12 cellular contexts compared by ENCODE assay signal in the genomic region with DNA sequence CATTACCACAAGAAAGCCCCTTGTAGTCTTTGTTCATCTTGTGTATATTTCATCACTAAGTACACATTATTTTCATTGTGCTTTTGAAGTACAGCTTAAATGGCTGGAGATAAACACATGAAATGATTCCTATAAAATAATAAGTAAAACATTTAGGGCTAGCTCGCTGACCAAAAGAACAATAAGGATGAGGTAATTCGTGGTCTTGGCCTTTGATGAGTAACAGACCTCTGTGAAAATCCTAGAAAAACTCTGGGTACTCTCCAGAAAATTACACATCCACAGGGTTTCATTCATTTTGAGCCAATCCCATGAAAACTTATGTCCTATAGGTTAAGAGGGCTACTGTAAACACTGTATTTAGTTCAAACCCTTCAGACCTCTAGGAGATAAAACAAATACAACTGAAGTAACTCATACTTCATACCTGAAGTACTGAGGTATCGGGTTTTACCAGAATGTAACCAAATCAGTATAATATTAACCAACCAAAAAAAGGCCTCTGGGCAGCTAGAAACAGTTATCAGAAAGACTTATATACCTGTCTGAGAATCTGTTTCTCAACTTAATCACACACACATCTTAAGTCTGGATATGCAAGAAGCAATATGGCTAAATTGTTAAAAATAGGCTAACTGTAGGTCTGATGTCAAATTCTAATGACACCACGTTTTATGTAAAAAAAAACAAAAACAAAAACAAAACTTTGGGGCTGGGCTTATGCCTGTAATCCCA. TPM values are rescaled to one million over a fixed set of nuclear protein-coding genes. Genes with fewer than 3 reads are reported as not detected.
DNase-seq lines count a peak whose midpoint lies in the region; ATAC-seq and TF ChIP-seq lines count a peak whose summit lies in the region.
"Had no signal": no experiment of that assay in that cellular context is flagged by ENCODE, and none has a peak within 500 bp of the region (broad histone marks: within the 10 kb centered on the region; RNA-seq: fewer than 3 reads in every experiment).

No MANE protein-coding gene starts in this region.

- H3K4me3 ChIP-seq in MG63 = no peak overlapping the region
- H3K4me3 ChIP-seq in brain microvascular endothelial cell (ENCODE audit: low read depth, low read length) = no peak overlapping the region
- H3K4me3 ChIP-seq in mesenchymal stem cell (ENCODE audit: insufficient read depth in 1 of 2, low read depth in 1 of 2, low read length in 2 of 2) = no peak overlapping the region
- H3K4me3 ChIP-seq: SJSA1 had no signal

- intact Hi-C loops in CD4-positive, alpha-beta T cell (cut with DNase I, micrococcal nuclease) = no loop called here

- DNase-seq in CD4-positive, alpha-beta T cell = no peak
- peak; percentile 10 for DNase-seq in MG63
- DNase-seq in brain microvascular endothelial cell = peak; percentile 64
- peak; percentile 47 for DNase-seq in mesenchymal stem cell
- DNase-seq in stimulated activated CD4-positive, alpha-beta T cell treated with anti-CD3 and anti-CD28 coated beads, Interleukin-12 subunit alpha, Interleukin-12 subunit beta, amount 100 ng/mL, for 4 hours = no peak
- DNase-seq in germinal center (ENCODE audit: low spot score) = no peak
- DNase-seq in NCI-H1417 treated with DMSO at 0.1 percent for 48 hours (lab: John Stamatoyannopoulos, UW) = no peak
- DNase-seq in H4 (ENCODE audit: low spot score) = no peak
- DNase-seq: DMS 273 treated with DMSO at 0.1 percent for 48 hours; stimulated activated naive CD4-positive, alpha-beta T cell treated with Interleukin-2 at 50 U/mL for 16 hours had no signal

- in situ Hi-C loops in brain microvascular endothelial cell (cut with HindIII; ENCODE audit: low pct_ligation_motif_present, low sequenced_read_pairs) = no loop called here

- no peak overlapping the region for H2BK12ac ChIP-seq in mesenchymal stem cell (ENCODE audit: low read length in 2 of 2)

- no peak overlapping the region for H4K8ac ChIP-seq in mesenchymal stem cell (ENCODE audit: low read length)

- no peaks in the 10 kb centered on the region for H3K4me1 Mint-ChIP-seq in CD4-positive, alpha-beta T cell (ENCODE audit: low read depth)

- ATAC-seq in CD4-positive, alpha-beta T cell (ENCODE audit: poor library complexity) = no peak
- ATAC-seq: activated CD4-positive, CD25-positive, alpha-beta regulatory T cell treated with anti-CD3 and anti-CD28 coated beads, Interleukin-2, amount 50 U/mL, for 24 hours had no signal

- H3K9me3 ChIP-seq in CD4-positive, alpha-beta T cell (ENCODE audit: control insufficient read depth, low read length) = no peaks in the 10 kb centered on the region
- no peaks in the 10 kb centered on the region for H3K9me3 ChIP-seq in MG63
- no peaks in the 10 kb centered on the region for H3K9me3 ChIP-seq in mesenchymal stem cell (ENCODE audit: control insufficient read depth, low read length)
- H3K9me3 ChIP-seq: SJSA1 had no signal

- no peak overlapping the region for H2AK5ac ChIP-seq in mesenchymal stem cell (ENCODE audit: low read length, severe bottlenecking)

- no peak overlapping the region for H2BK120ac ChIP-seq in mesenchymal stem cell (ENCODE audit: low read depth, low read length)

- H3K36me3 Mint-ChIP-seq in CD4-positive, alpha-beta T cell (ENCODE audit: low read depth) = peaks cover 84% of the 10 kb centered on the region

- H3K36me3 ChIP-seq in MG63 (peaks cover 40% of the 10 kb centered on the region), brain microvascular endothelial cell (replicated peaks) (peaks cover 4% of the 10 kb centered on the region), mesenchymal stem cell (ENCODE audit: control insufficient read depth in 1 of 2, insufficient read depth in 2 of 2, low read depth in 1 of 2, low read length in 2 of 2) (peaks cover 8 to 52% of the 10 kb centered on the region in 2 experiments)

- no peak overlapping the region for H3K18ac ChIP-seq in mesenchymal stem cell (ENCODE audit: low read depth in 1 of 2, low read length in 2 of 2)

- no peak overlapping the region for H3K23ac ChIP-seq in mesenchymal stem cell (ENCODE audit: low read length in 2 of 2)

- no peak overlapping the region for H3K27ac ChIP-seq in CD4-positive, alpha-beta T cell (ENCODE audit: low read depth, low read length)
- H3K27ac ChIP-seq in brain microvascular endothelial cell (no peak overlapping the region), mesenchymal stem cell (ENCODE audit: low read length, poor library complexity, severe bottlenecking) (no peak overlapping the region)
- H3K27ac ChIP-seq: SJSA1 had no signal

- peak overlapping the region; percentile 44 for H3K27ac Mint-ChIP-seq in CD4-positive, alpha-beta T cell

- 85% methylated on average over 2 of the region's 4 CpGs for WGBS in mesenchymal stem cell

- no peaks in the 10 kb centered on the region for H3K27me3 Mint-ChIP-seq in CD4-positive, alpha-beta T cell

- POLR2A ChIA-PET in CD4-positive, alpha-beta T cell (lab: Charles Lee) = interaction anchor here (0.6 to 1.3 kb wide), 2 partner anchors 31 to 322 kb away, joined by 3 to 5 read pairs; partner anchors contain the start of gene CFAP36

- no peak overlapping the region for H3K4me3 Mint-ChIP-seq in CD4-positive, alpha-beta T cell

- H3K4me2 ChIP-seq in mesenchymal stem cell (ENCODE audit: low read length, poor library complexity, severe bottlenecking) = no peak overlapping the region

- no peaks in the 10 kb centered on the region for H3K4me1 ChIP-seq in mesenchymal stem cell (ENCODE audit: control insufficient read depth, insufficient read depth, low read depth, low read length)

- no peak overlapping the region for H4K91ac ChIP-seq in mesenchymal stem cell (ENCODE audit: low read length)

- H3K14ac ChIP-seq in mesenchymal stem cell (ENCODE audit: low read length in 2 of 2) = no peak overlapping the region

- H2BK15ac ChIP-seq in mesenchymal stem cell (ENCODE audit: low read depth, poor library complexity, severe bottlenecking) = no peak overlapping the region

- no peaks in the 10 kb centered on the region for H3K27me3 ChIP-seq in CD4-positive, alpha-beta T cell (ENCODE audit: control insufficient read depth, insufficient read depth, low read length)
- H3K27me3 ChIP-seq in MG63 (no peaks in the 10 kb centered on the region), brain microvascular endothelial cell (replicated peaks) (no peaks in the 10 kb centered on the region), mesenchymal stem cell (ENCODE audit: control insufficient read depth in 1 of 2, insufficient read depth in 1 of 2, low read length in 2 of 2) (no peaks in the 10 kb centered on the region)
- H3K27me3 ChIP-seq: SJSA1 had no signal

- no peaks in the 10 kb centered on the region for H3K9me3 Mint-ChIP-seq in CD4-positive, alpha-beta T cell

- H3K79me1 ChIP-seq in mesenchymal stem cell (replicated peaks; ENCODE audit: low read length, poor library complexity, severe bottlenecking) = peaks cover 8% of the 10 kb centered on the region

- H3K4ac ChIP-seq in mesenchymal stem cell (ENCODE audit: low read depth in 1 of 2, low read length in 2 of 2) = no peak overlapping the region

- no peak overlapping the region for H2AFZ ChIP-seq in mesenchymal stem cell (ENCODE audit: low read depth, low read length)

- no peak overlapping the region for H2BK5ac ChIP-seq in mesenchymal stem cell (ENCODE audit: low read depth, low read length, poor library complexity, severe bottlenecking)

- TF ChIP-seq CTCF in CD4-positive, alpha-beta T cell (IDR thresholded peaks at IDR 0.05) = no peak
- TF ChIP-seq CTCF in brain microvascular endothelial cell (IDR thresholded peaks at IDR 0.05; ENCODE audit: low read depth, low read length, missing control alignments) = no peak

- H3K9ac ChIP-seq in mesenchymal stem cell (ENCODE audit: low read length) = no peak overlapping the region

- CTCF ChIA-PET in CD4-positive, alpha-beta T cell (lab: Charles Lee) = interaction anchor here (0.6 kb wide), 1 partner anchor 328 kb away, joined by 3 read pairs; no protein-coding TSS in a partner anchor

RNA-seq across cellular contexts. Expression of gene CFAP36, which starts 31.0 kb away (rescaled TPM):
- total RNA-seq in CD4-positive, alpha-beta T cell = 10 to 100 TPM; 40.8 to 42.6 TPM
- 43.6 and 53.6 TPM in 2 replicates for total RNA-seq in MG63 (2014; rRNA removed; shearing (Covaris generic); ENCODE audit: low replicate concordance)
- polyA plus RNA-seq in mesenchymal stem cell (2013, experiment 1 of 2) = 39.0 TPM
- polyA plus RNA-seq in mesenchymal stem cell (2013, experiment 2 of 2) = 38.3 TPM
- 31.6 and 42.5 TPM in 2 replicates for total RNA-seq in H4 (2014; rRNA removed; shearing (Covaris generic))

Comparison
In these comparisons a context has a peak if more than half of its experiments do, and no peak if none do; other contexts are left out.
1. DNase-seq: peak in MG63 (single experiment), brain microvascular endothelial cell (single experiment) and mesenchymal stem cell (single experiment); none in CD4-positive, alpha-beta T cell (0 of 10), stimulated activated CD4-positive, alpha-beta T cell treated with anti-CD3 and anti-CD28 coated beads, Interleukin-12 subunit alpha, Interleukin-12 subunit beta, amount 100 ng/mL, for 4 hours (single experiment), germinal center (single experiment), NCI-H1417 treated with DMSO at 0.1 percent for 48 hours (single experiment) and H4 (single experiment).